Comparison of ENCODE assay signal across 27 cellular contexts in the genomic region with DNA sequence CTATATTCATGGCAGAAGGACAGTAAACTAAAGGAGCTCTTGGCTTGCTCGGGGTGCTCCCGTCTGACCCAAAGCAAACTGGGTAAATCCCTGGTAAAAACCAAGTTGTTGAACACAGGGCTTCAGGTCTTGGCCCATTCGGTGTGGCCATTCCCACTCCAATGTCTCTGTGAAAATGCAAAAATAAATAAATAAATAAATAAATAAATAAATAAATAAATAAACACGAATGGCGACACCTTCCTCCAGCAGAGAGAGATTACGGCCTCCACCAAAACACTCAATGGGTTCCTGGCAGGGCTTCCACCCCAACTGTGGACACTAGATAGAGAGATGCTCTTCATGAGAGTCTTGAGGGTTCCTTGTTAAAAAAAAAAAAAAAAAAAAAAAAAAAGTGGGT.
"Had no signal": no experiment of that assay in that cellular context is flagged by ENCODE, and none has a peak within 500 bp of the region (broad histone marks: within the 10 kb centered on the region; RNA-seq: fewer than 3 reads in every experiment).

No MANE protein-coding gene starts in this region.

- H3K36me3 ChIP-seq: adrenal gland, brain microvascular endothelial cell, heart left ventricle, lower lobe of right lung, pancreas, prostate gland, sigmoid colon had no signal

- ATAC-seq: heart left ventricle, left lobe of liver had no signal

- H3K4me3 ChIP-seq: adrenal gland, heart left ventricle, lower lobe of right lung, pancreas, prostate gland, smooth muscle cell had no signal

- H3K27ac Mint-ChIP-seq: activated CD4-positive, alpha-beta memory T cell treated with anti-CD3 and anti-CD28 coated beads, Interleukin-2, amount 10 ng/mL, durations not matched to agents 7 days and 5 days; activated CD4-positive, alpha-beta T cell treated with anti-CD3 and anti-CD28 coated beads, Interleukin-2, amount 10 ng/mL, durations not matched to agents 24 days and 14 days; activated naive CD8-positive, alpha-beta T cell treated with anti-CD3 and anti-CD28 coated beads for 36 hours; naive B cell; nephron progenitor cell; T-helper 1 cell treated with Interleukin-12 subunit alpha and Interleukin-12 subunit beta and Interleukin-4 antibody, amounts not matched to agents 30 μg/mL and 1 μg/mL, for 36 hours had no signal

- H3K4me3 Mint-ChIP-seq: activated CD4-positive, alpha-beta memory T cell treated with anti-CD3 and anti-CD28 coated beads, Interleukin-2, amount 10 ng/mL, durations not matched to agents 7 days and 5 days; activated CD4-positive, alpha-beta T cell treated with anti-CD3 and anti-CD28 coated beads, Interleukin-2, amount 10 ng/mL, durations not matched to agents 24 days and 14 days; activated naive CD8-positive, alpha-beta T cell treated with anti-CD3 and anti-CD28 coated beads for 36 hours; nephron progenitor cell; T-helper 1 cell treated with Interleukin-12 subunit alpha and Interleukin-12 subunit beta and Interleukin-4 antibody, amounts not matched to agents 30 μg/mL and 1 μg/mL, for 36 hours had no signal

- H3K27ac ChIP-seq: adrenal gland, brain microvascular endothelial cell, heart left ventricle, lower lobe of right lung, prostate gland had no signal

- H3K27me3 Mint-ChIP-seq: activated CD4-positive, alpha-beta memory T cell treated with anti-CD3 and anti-CD28 coated beads, Interleukin-2, amount 10 ng/mL, durations not matched to agents 7 days and 5 days; activated CD4-positive, alpha-beta T cell treated with anti-CD3 and anti-CD28 coated beads, Interleukin-2, amount 10 ng/mL, durations not matched to agents 24 days and 14 days; activated naive CD8-positive, alpha-beta T cell treated with anti-CD3 and anti-CD28 coated beads for 36 hours; naive B cell had no signal

- H3K9me3 Mint-ChIP-seq: activated CD4-positive, alpha-beta memory T cell treated with anti-CD3 and anti-CD28 coated beads, Interleukin-2, amount 10 ng/mL, durations not matched to agents 7 days and 5 days; activated CD4-positive, alpha-beta T cell treated with anti-CD3 and anti-CD28 coated beads, Interleukin-2, amount 10 ng/mL, durations not matched to agents 24 days and 14 days; activated naive CD8-positive, alpha-beta T cell treated with anti-CD3 and anti-CD28 coated beads for 36 hours; nephron progenitor cell; T-helper 1 cell treated with Interleukin-12 subunit alpha and Interleukin-12 subunit beta and Interleukin-4 antibody, amounts not matched to agents 30 μg/mL and 1 μg/mL, for 36 hours had no signal

- H3K36me3 Mint-ChIP-seq: activated naive CD8-positive, alpha-beta T cell treated with anti-CD3 and anti-CD28 coated beads for 36 hours; naive B cell had no signal

- H3K27me3 ChIP-seq: adrenal gland, brain microvascular endothelial cell, pancreas, sigmoid colon had no signal

- DNase-seq: activated CD4-positive, alpha-beta memory T cell treated with anti-CD3 and anti-CD28 coated beads, Interleukin-2, amount 10 ng/mL, durations not matched to agents 7 days and 5 days; activated CD4-positive, alpha-beta T cell treated with anti-CD3 and anti-CD28 coated beads, Interleukin-2, amount 10 ng/mL, durations not matched to agents 24 days and 14 days; activated CD4-positive, CD25-positive, alpha-beta regulatory T cell treated with anti-CD3 and anti-CD28 coated beads, Interleukin-2, amount 50 U/mL, for 72 hours; activated naive CD4-positive, alpha-beta T cell treated with Interleukin-2 at 50 U/mL for 16 hours; activated naive CD8-positive, alpha-beta T cell treated with anti-CD3 and anti-CD28 coated beads for 36 hours; activated T-cell treated with anti-CD3 and anti-CD28 coated beads, Interleukin-2, amount 50 U/mL, for 48 hours; adrenal gland; brain microvascular endothelial cell; cortex of kidney; heart left ventricle; lower lobe of right lung; mesendoderm; naive B cell; nephron progenitor cell; pancreas; retina; sigmoid colon; stimulated activated CD4-positive, alpha-beta T cell treated with anti-CD3 and anti-CD28 coated beads, Interleukin-15, amount 100 ng/mL, for 24 hours; stimulated activated CD4-positive, alpha-beta T cell treated with anti-CD3 and anti-CD28 coated beads, Interleukin-2, amount 100 ng/mL, for 24 hours; stimulated activated naive CD4-positive, alpha-beta T cell; SW 1271; T-helper 9 cell; trophoblast cell had no signal

- H3K9me3 ChIP-seq: adrenal gland, heart left ventricle, lower lobe of right lung, pancreas, prostate gland, sigmoid colon had no signal

- H3K4me2 ChIP-seq: smooth muscle cell had no signal

- H3K4me1 Mint-ChIP-seq: activated CD4-positive, alpha-beta memory T cell treated with anti-CD3 and anti-CD28 coated beads, Interleukin-2, amount 10 ng/mL, durations not matched to agents 7 days and 5 days; activated CD4-positive, alpha-beta T cell treated with anti-CD3 and anti-CD28 coated beads, Interleukin-2, amount 10 ng/mL, durations not matched to agents 24 days and 14 days; activated naive CD8-positive, alpha-beta T cell treated with anti-CD3 and anti-CD28 coated beads for 36 hours; naive B cell had no signal

- H3K4me1 ChIP-seq: adrenal gland, heart left ventricle, lower lobe of right lung, pancreas, prostate gland, sigmoid colon had no signal
